Comparison of ENCODE assay signal across 1 cellular context in genomic region chr5:181191526-181192336, GRCh38.
TF ChIP-seq lines count a peak whose summit lies in the region.

No MANE protein-coding gene starts in this region.

TF ChIP-seq in K562, 482 proteins besides CTCF, POLR2A, EP300 and RAD21 (continued from another document and continues in another):
- peak; percentile 85 for TF ChIP-seq ZFX (CRISPR knock-in tag; IDR thresholded peaks at IDR 0.05)
- TF ChIP-seq BRF1 (IDR thresholded peaks at IDR 0.05; ENCODE audit: borderline replicate concordance, extremely low read depth, insufficient read length), result peak; percentile 79
- TF ChIP-seq, protein P1, sequence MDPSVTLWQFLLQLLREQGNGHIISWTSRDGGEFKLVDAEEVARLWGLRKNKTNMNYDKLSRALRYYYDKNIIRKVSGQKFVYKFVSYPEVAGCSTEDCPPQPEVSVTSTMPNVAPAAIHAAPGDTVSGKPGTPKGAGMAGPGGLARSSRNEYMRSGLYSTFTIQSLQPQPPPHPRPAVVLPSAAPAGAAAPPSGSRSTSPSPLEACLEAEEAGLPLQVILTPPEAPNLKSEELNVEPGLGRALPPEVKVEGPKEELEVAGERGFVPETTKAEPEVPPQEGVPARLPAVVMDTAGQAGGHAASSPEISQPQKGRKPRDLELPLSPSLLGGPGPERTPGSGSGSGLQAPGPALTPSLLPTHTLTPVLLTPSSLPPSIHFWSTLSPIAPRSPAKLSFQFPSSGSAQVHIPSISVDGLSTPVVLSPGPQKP (CRISPR knock-in tag; IDR thresholded peaks at IDR 0.05), result no peak
- TF ChIP-seq, protein P2, sequence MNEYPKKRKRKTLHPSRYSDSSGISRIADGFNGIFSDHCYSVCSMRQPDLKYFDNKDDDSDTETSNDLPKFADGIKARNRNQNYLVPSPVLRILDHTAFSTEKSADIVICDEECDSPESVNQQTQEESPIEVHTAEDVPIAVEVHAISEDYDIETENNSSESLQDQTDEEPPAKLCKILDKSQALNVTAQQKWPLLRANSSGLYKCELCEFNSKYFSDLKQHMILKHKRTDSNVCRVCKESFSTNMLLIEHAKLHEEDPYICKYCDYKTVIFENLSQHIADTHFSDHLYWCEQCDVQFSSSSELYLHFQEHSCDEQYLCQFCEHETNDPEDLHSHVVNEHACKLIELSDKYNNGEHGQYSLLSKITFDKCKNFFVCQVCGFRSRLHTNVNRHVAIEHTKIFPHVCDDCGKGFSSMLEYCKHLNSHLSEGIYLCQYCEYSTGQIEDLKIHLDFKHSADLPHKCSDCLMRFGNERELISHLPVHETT (CRISPR knock-in tag; conservative IDR thresholded peaks at IDR 0.05 in 1 of 2, IDR thresholded peaks at IDR 0.05 in 1 of 2), result peak in 1 of 2 experiments; percentile 100; a peak in 2 of 4 replicates
- TF ChIP-seq, protein P3, sequence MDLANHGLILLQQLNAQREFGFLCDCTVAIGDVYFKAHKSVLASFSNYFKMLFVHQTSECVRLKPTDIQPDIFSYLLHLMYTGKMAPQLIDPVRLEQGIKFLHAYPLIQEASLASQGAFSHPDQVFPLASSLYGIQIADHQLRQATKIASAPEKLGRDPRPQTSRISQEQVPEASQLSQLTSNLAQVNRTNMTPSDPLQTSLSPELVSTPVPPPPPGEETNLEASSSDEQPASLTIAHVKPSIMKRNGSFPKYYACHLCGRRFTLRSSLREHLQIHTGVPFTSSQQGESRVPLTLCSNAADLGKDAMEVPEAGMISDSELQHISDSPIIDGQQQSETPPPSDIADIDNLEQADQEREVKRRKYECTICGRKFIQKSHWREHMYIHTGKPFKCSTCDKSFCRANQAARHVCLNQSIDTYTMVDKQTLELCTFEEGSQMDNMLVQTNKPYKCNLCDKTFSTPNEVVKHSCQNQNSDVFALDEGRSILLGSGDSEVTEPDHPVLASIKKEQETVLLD (IDR thresholded peaks at IDR 0.05), result peak; percentile 59; the same call in 1 of the 2 replicates
- peak; percentile 61; the same call in 1 of the 2 replicates for TF ChIP-seq RFX5 (IDR thresholded peaks at IDR 0.05; ENCODE audit: low read depth, low read length)
- no peak for TF ChIP-seq PHF21A (IDR thresholded peaks at IDR 0.05; ENCODE audit: borderline replicate concordance, low read depth)
- TF ChIP-seq PCBP1 (IDR thresholded peaks at IDR 0.05; ENCODE audit: low read depth, low read length, poor library complexity, severe bottlenecking), result peak; percentile 22
- TF ChIP-seq ZBTB5 (IDR thresholded peaks at IDR 0.05), result peak; percentile 77
- no peak for TF ChIP-seq PTBP1 (IDR thresholded peaks at IDR 0.05; ENCODE audit: low read depth, low read length)
- TF ChIP-seq ZNF124 (CRISPR knock-in tag; IDR thresholded peaks at IDR 0.05), result no peak
- peak; percentile 80 for TF ChIP-seq MEIS2 (IDR thresholded peaks at IDR 0.05; ENCODE audit: partially characterized antibody)
- TF ChIP-seq MEF2A (IDR thresholded peaks at IDR 0.05; ENCODE audit: control insufficient read depth, low read depth, low read length), result no peak
- TF ChIP-seq KLF13 (tag; IDR thresholded peaks at IDR 0.05; ENCODE audit: borderline replicate concordance, low read depth), result no peak
- TF ChIP-seq NFXL1 (CRISPR knock-in tag; IDR thresholded peaks at IDR 0.05), result no peak
- TF ChIP-seq KAT2B (IDR thresholded peaks at IDR 0.05; ENCODE audit: low read depth, low read length), result no peak
- TF ChIP-seq, protein P4, sequence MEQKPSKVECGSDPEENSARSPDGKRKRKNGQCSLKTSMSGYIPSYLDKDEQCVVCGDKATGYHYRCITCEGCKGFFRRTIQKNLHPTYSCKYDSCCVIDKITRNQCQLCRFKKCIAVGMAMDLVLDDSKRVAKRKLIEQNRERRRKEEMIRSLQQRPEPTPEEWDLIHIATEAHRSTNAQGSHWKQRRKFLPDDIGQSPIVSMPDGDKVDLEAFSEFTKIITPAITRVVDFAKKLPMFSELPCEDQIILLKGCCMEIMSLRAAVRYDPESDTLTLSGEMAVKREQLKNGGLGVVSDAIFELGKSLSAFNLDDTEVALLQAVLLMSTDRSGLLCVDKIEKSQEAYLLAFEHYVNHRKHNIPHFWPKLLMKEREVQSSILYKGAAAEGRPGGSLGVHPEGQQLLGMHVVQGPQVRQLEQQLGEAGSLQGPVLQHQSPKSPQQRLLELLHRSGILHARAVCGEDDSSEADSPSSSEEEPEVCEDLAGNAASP (IDR thresholded peaks at IDR 0.05), result no peak
- no peak for TF ChIP-seq SREBF2 (CRISPR knock-in tag; IDR thresholded peaks at IDR 0.05)
- 0 out of 2 replicates have a peak, but pooled peaks have one; percentile 24 for TF ChIP-seq ZNF175 (CRISPR knock-in tag; IDR thresholded peaks at IDR 0.05; ENCODE audit: low read depth)
- no peak for TF ChIP-seq STAT5A (IDR thresholded peaks at IDR 0.05; ENCODE audit: borderline replicate concordance, low read length)
- no peak for TF ChIP-seq KDM4B (IDR thresholded peaks at IDR 0.05; ENCODE audit: borderline replicate concordance in 2 of 2, low read depth in 1 of 2)
- TF ChIP-seq ZNF24 (IDR thresholded peaks at IDR 0.05), result peak; percentile 17; the same call in 1 of the 2 replicates
- TF ChIP-seq FOSL1 (tag; conservative IDR thresholded peaks at IDR 0.05), result 0 out of 2 replicates have a peak, but pooled peaks have one; percentile 28
- TF ChIP-seq, protein P5, sequence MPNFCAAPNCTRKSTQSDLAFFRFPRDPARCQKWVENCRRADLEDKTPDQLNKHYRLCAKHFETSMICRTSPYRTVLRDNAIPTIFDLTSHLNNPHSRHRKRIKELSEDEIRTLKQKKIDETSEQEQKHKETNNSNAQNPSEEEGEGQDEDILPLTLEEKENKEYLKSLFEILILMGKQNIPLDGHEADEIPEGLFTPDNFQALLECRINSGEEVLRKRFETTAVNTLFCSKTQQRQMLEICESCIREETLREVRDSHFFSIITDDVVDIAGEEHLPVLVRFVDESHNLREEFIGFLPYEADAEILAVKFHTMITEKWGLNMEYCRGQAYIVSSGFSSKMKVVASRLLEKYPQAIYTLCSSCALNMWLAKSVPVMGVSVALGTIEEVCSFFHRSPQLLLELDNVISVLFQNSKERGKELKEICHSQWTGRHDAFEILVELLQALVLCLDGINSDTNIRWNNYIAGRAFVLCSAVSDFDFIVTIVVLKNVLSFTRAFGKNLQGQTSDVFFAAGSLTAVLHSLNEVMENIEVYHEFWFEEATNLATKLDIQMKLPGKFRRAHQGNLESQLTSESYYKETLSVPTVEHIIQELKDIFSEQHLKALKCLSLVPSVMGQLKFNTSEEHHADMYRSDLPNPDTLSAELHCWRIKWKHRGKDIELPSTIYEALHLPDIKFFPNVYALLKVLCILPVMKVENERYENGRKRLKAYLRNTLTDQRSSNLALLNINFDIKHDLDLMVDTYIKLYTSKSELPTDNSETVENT (CRISPR knock-in tag; IDR thresholded peaks at IDR 0.05), result peak; percentile 84
- TF ChIP-seq MAZ (CRISPR knock-in tag; conservative IDR thresholded peaks at IDR 0.05 in 1 of 2, IDR thresholded peaks at IDR 0.05 in 1 of 2), result peak in 1 of 2 experiments; percentile 93
- no peak for TF ChIP-seq SIRT6 (IDR thresholded peaks at IDR 0.05; ENCODE audit: low read depth, low read length)
- TF ChIP-seq HCFC1 (IDR thresholded peaks at IDR 0.05; ENCODE audit: low read depth, low read length), result peak; percentile 60
- peak; percentile 96 for TF ChIP-seq CXXC5 (CRISPR knock-in tag; IDR thresholded peaks at IDR 0.05)
- no peak for TF ChIP-seq ZKSCAN8 (CRISPR knock-in tag; IDR thresholded peaks at IDR 0.05)
- TF ChIP-seq ZNF444 (CRISPR knock-in tag; IDR thresholded peaks at IDR 0.05), result peak; percentile 57; the same call in 1 of the 2 replicates
- TF ChIP-seq, protein P6, sequence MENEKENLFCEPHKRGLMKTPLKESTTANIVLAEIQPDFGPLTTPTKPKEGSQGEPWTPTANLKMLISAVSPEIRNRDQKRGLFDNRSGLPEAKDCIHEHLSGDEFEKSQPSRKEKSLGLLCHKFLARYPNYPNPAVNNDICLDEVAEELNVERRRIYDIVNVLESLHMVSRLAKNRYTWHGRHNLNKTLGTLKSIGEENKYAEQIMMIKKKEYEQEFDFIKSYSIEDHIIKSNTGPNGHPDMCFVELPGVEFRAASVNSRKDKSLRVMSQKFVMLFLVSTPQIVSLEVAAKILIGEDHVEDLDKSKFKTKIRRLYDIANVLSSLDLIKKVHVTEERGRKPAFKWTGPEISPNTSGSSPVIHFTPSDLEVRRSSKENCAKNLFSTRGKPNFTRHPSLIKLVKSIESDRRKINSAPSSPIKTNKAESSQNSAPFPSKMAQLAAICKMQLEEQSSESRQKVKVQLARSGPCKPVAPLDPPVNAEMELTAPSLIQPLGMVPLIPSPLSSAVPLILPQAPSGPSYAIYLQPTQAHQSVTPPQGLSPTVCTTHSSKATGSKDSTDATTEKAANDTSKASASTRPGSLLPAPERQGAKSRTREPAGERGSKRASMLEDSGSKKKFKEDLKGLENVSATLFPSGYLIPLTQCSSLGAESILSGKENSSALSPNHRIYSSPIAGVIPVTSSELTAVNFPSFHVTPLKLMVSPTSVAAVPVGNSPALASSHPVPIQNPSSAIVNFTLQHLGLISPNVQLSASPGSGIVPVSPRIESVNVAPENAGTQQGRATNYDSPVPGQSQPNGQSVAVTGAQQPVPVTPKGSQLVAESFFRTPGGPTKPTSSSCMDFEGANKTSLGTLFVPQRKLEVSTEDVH (IDR thresholded peaks at IDR 0.05; ENCODE audit: low read depth, partially characterized antibody), result no peak
- peak; percentile 95 for TF ChIP-seq CREB3L1 (IDR thresholded peaks at IDR 0.05; ENCODE audit: borderline replicate concordance, low read depth)
- TF ChIP-seq NR2C2 (CRISPR knock-in tag; IDR thresholded peaks at IDR 0.05), result 0 out of 2 replicates have a peak, but pooled peaks have one; percentile 10
- peak; percentile 90 for TF ChIP-seq NR2C2 (tag; IDR thresholded peaks at IDR 0.05)
- peak; percentile 57; the same call in 1 of the 2 replicates for TF ChIP-seq NBN (IDR thresholded peaks at IDR 0.05; ENCODE audit: low read depth)
- TF ChIP-seq GTF2E2 (tag; IDR thresholded peaks at IDR 0.05), result peak; percentile 27; the same call in 1 of the 2 replicates
- peak; percentile 91 for TF ChIP-seq SP1 (CRISPR knock-in tag; IDR thresholded peaks at IDR 0.05)
- peak; percentile 53; the same call in 1 of the 2 replicates for TF ChIP-seq SREBF1 (IDR thresholded peaks at IDR 0.05; ENCODE audit: borderline replicate concordance, low read depth, low read length)
- TF ChIP-seq ESRRB (CRISPR knock-in tag; IDR thresholded peaks at IDR 0.05; ENCODE audit: borderline replicate concordance), result no peak
- no peak for TF ChIP-seq ZNF655 (CRISPR knock-in tag; IDR thresholded peaks at IDR 0.05)
- TF ChIP-seq RCOR1 (IDR thresholded peaks at IDR 0.05; ENCODE audit: borderline replicate concordance in 1 of 2, low read depth in 2 of 2, low read length in 2 of 2), result peak; percentile 20 to 27; a peak in 1 of 4 replicates
- TF ChIP-seq, protein P7, sequence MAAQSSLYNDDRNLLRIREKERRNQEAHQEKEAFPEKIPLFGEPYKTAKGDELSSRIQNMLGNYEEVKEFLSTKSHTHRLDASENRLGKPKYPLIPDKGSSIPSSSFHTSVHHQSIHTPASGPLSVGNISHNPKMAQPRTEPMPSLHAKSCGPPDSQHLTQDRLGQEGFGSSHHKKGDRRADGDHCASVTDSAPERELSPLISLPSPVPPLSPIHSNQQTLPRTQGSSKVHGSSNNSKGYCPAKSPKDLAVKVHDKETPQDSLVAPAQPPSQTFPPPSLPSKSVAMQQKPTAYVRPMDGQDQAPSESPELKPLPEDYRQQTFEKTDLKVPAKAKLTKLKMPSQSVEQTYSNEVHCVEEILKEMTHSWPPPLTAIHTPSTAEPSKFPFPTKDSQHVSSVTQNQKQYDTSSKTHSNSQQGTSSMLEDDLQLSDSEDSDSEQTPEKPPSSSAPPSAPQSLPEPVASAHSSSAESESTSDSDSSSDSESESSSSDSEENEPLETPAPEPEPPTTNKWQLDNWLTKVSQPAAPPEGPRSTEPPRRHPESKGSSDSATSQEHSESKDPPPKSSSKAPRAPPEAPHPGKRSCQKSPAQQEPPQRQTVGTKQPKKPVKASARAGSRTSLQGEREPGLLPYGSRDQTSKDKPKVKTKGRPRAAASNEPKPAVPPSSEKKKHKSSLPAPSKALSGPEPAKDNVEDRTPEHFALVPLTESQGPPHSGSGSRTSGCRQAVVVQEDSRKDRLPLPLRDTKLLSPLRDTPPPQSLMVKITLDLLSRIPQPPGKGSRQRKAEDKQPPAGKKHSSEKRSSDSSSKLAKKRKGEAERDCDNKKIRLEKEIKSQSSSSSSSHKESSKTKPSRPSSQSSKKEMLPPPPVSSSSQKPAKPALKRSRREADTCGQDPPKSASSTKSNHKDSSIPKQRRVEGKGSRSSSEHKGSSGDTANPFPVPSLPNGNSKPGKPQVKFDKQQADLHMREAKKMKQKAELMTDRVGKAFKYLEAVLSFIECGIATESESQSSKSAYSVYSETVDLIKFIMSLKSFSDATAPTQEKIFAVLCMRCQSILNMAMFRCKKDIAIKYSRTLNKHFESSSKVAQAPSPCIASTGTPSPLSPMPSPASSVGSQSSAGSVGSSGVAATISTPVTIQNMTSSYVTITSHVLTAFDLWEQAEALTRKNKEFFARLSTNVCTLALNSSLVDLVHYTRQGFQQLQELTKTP (IDR thresholded peaks at IDR 0.05; ENCODE audit: low read depth in 1 of 2, partially characterized antibody in 2 of 2), result peak in 1 of 2 experiments; percentile 28
